In the genomic region with DNA sequence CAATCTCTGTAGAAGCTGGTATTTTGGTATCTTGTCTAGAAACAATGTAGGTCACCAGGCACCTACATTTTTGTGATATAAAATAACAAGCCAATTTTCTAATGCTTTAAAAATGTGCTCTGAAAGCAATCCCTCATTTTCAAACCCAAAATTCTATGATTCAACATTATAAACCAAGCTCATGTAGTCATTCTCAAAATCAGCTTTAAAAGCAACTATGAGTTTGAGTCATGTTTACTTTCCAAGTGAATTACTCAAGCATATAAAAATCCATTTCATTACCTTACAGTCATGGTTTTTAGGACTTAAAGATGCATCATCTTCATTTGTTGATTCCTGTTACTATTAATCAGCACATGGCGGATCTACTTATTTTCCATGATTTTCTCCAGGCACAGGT, we compare ENCODE assay signal across 29 cellular contexts.
DNase-seq lines count a peak whose midpoint lies in the region; ATAC-seq and TF ChIP-seq lines count a peak whose summit lies in the region.
"Had no signal": no experiment of that assay in that cellular context is flagged by ENCODE, and none has a peak within 500 bp of the region (broad histone marks: within the 10 kb centered on the region; RNA-seq: fewer than 3 reads in every experiment).

No MANE protein-coding gene starts in this region.

- WGBS in heart right ventricle, 2 donors, result 96 to 100% methylated on average over 1 of the region's 1 CpG

- H3K4me1 ChIP-seq in heart right ventricle, result no peaks in the 10 kb centered on the region
- H3K4me1 ChIP-seq: ascending aorta, esophagus muscularis mucosa, parathyroid adenoma had no signal

- H3K36me3 ChIP-seq in kidney epithelial cell (ENCODE audit: control insufficient read depth, insufficient read depth, low read length), result no peaks in the 10 kb centered on the region
- no peaks in the 10 kb centered on the region for H3K36me3 ChIP-seq in heart right ventricle
- H3K36me3 ChIP-seq: ascending aorta, esophagus muscularis mucosa, right lobe of liver had no signal

- DNase-seq in AG09309 (ENCODE audit: low read depth) (peak; percentile 54), HS-5 (ENCODE audit: low read depth) (peak; percentile 80), astrocyte of the spinal cord (ENCODE audit: low read depth, low spot score) (peak; percentile 41), kidney epithelial cell (ENCODE audit: low read depth) (peak; percentile 4), NCI-H1048 (lab: John Stamatoyannopoulos, UW) (no peak), heart right ventricle (no peak), left lobe of liver (ENCODE audit: low spot score) (no peak), iPS-NIHi11 (ENCODE audit: low spot score) (no peak)
- DNase-seq: activated CD4-positive, CD25-positive, alpha-beta regulatory T cell treated with anti-CD3 and anti-CD28 coated beads, Interleukin-2, amount 50 U/mL, for 72 hours; activated CD8-positive, alpha-beta memory T cell treated with anti-CD3 and anti-CD28 coated beads for 24 hours; activated naive CD4-positive, alpha-beta T cell treated with anti-CD3 and anti-CD28 coated beads, Interleukin-2, amount 50 U/mL, for 16 hours; activated T-cell treated with anti-CD3 and anti-CD28 coated beads, Interleukin-2, amount 50 U/mL, for 48 hours; CD8-positive, alpha-beta T cell; effector CD4-positive, alpha-beta T cell; GF-D8; left ventricle myocardium superior; midbrain; natural killer cell; NCI-H1694; NCI-H748 treated with DMSO at 0.1 percent for 48 hours; SHP77; SW 1271 had no signal

- TF ChIP-seq CTCF in AG09309 (IDR thresholded peaks at IDR 0.05; ENCODE audit: control insufficient read depth, insufficient read depth, low read depth, low read length, missing control alignments), result no peak
- TF ChIP-seq CTCF in astrocyte of the spinal cord (IDR thresholded peaks at IDR 0.05; ENCODE audit: low read depth, low read length), result no peak
- no peak for TF ChIP-seq CTCF in kidney epithelial cell (IDR thresholded peaks at IDR 0.05; ENCODE audit: insufficient read depth, low read length, poor library complexity, severe bottlenecking)
- TF ChIP-seq CTCF in heart right ventricle (IDR thresholded peaks at IDR 0.05), result no peak

- in situ Hi-C loops in astrocyte of the spinal cord (cut with HindIII; ENCODE audit: low sequenced_read_pairs), result no loop called here

- H3K27ac ChIP-seq in heart right ventricle, result no peak overlapping the region
- H3K27ac ChIP-seq: ascending aorta, esophagus muscularis mucosa, parathyroid adenoma, right lobe of liver had no signal

- H3K9me3 ChIP-seq in heart right ventricle, result no peaks in the 10 kb centered on the region
- H3K9me3 ChIP-seq: ascending aorta, esophagus muscularis mucosa, right lobe of liver had no signal

- H3K4me3 ChIP-seq in AG09309 (ENCODE audit: control insufficient read depth, low read depth, low read length) (no peak overlapping the region), astrocyte of the spinal cord (ENCODE audit: low read depth, low read length) (no peak overlapping the region), kidney epithelial cell (ENCODE audit: low read depth, low read length) (no peak overlapping the region), heart right ventricle (no peak overlapping the region)
- H3K4me3 ChIP-seq: ascending aorta, esophagus muscularis mucosa, GM12878, K562, right lobe of liver had no signal

- intact Hi-C loops in heart right ventricle (cut with DNase I), result no loop called here

- ATAC-seq in heart right ventricle (no peak), left lobe of liver (no peak)
- ATAC-seq: CD8-positive, alpha-beta T cell; GM12878; HCT116; K562; left ventricle myocardium superior; natural killer cell; right lobe of liver had no signal

- H3K27me3 ChIP-seq in kidney epithelial cell (ENCODE audit: control insufficient read depth, insufficient read depth, low read length) (no peaks in the 10 kb centered on the region), heart right ventricle (no peaks in the 10 kb centered on the region)
- H3K27me3 ChIP-seq: ascending aorta, esophagus muscularis mucosa, right lobe of liver had no signal

Comparison
In these comparisons a context has a peak if more than half of its experiments do, and no peak if none do; other contexts are left out.
1. DNase-seq: peak in AG09309 (single experiment), HS-5 (single experiment), astrocyte of the spinal cord (single experiment) and kidney epithelial cell (single experiment); none in NCI-H1048 (single experiment), heart right ventricle (0 of 2), left lobe of liver (single experiment) and iPS-NIHi11 (single experiment).